Comparison of ENCODE assay signal across 12 cellular contexts in the genomic region with DNA sequence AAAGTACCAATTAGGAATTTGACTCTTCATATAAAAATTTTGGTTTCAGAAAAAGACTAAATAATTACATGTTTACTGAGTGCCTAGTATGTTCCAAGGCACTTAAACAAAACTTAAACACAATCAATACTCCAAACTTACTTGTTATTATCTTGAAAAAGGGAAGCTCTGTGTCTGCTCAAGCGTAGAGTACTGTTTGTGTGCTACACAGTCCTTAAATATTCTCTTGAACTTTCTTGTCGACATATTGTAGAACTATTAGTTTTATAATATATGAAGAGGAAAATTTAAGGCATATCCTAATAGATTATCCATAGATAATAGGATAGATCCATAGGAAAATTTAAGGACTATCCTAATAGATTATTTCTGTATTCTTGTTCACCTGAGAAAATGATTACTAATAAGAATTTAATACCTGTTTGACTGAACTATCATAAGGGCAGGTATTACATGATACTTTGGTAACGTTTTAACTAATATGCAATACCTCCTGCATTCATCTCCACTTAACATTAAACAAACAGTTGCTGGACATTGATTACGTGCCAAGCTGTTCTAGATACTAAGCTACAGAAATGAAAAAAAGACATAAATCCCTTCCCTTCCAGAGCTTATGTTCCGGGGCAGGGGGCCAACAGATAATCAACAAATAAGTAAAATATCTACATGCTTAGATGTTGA.
"Had no signal": no experiment of that assay in that cellular context is flagged by ENCODE, and none has a peak within 500 bp of the region (broad histone marks: within the 10 kb centered on the region; RNA-seq: fewer than 3 reads in every experiment).

No MANE protein-coding gene starts in this region.

- H3K4me1 ChIP-seq: left ventricle myocardium inferior, tibial nerve had no signal

- H3K27me3 ChIP-seq: foreskin keratinocyte, stomach, tibial nerve had no signal

- H3K4me1 Mint-ChIP-seq: activated naive CD8-positive, alpha-beta T cell treated with anti-CD3 and anti-CD28 coated beads for 36 hours had no signal

- H3K9me3 Mint-ChIP-seq: activated naive CD8-positive, alpha-beta T cell treated with anti-CD3 and anti-CD28 coated beads for 36 hours; activated T-cell treated with anti-CD3 and anti-CD28 coated beads, Interleukin-2, amount 50 U/mL, for 24 hours; T-helper 2 cell treated with Interferon-gamma antibody and Interleukin-4, amounts not matched to agents 5 μg/mL and 100 μg/mL, for 36 hours had no signal

- H3K36me3 ChIP-seq: left ventricle myocardium inferior, stomach, tibial nerve had no signal

- H3K27ac Mint-ChIP-seq: activated naive CD8-positive, alpha-beta T cell treated with anti-CD3 and anti-CD28 coated beads for 36 hours; activated T-cell treated with anti-CD3 and anti-CD28 coated beads, Interleukin-2, amount 50 U/mL, for 24 hours; T-helper 2 cell treated with Interferon-gamma antibody and Interleukin-4, amounts not matched to agents 5 μg/mL and 100 μg/mL, for 36 hours had no signal

- H3K4me3 Mint-ChIP-seq: activated naive CD8-positive, alpha-beta T cell treated with anti-CD3 and anti-CD28 coated beads for 36 hours; activated T-cell treated with anti-CD3 and anti-CD28 coated beads, Interleukin-2, amount 50 U/mL, for 24 hours; T-helper 2 cell treated with Interferon-gamma antibody and Interleukin-4, amounts not matched to agents 5 μg/mL and 100 μg/mL, for 36 hours had no signal

- H3K27ac ChIP-seq: left ventricle myocardium inferior, tibial nerve had no signal

- H3K9me3 ChIP-seq: left ventricle myocardium inferior, stomach had no signal

- DNase-seq: activated gamma-delta T cell; activated naive CD8-positive, alpha-beta T cell treated with anti-CD3 and anti-CD28 coated beads for 36 hours; activated T-cell treated with anti-CD3 and anti-CD28 coated beads, Interleukin-2, amount 50 U/mL, for 24 hours; anterior cingulate cortex; foreskin keratinocyte; left ventricle myocardium inferior; stimulated activated CD4-positive, alpha-beta T cell treated with anti-CD3 and anti-CD28 coated beads, Interleukin-15, amount 100 ng/mL, for 24 hours; stimulated activated CD4-positive, alpha-beta T cell treated with anti-CD3 and anti-CD28 coated beads, Interleukin-4, amount 100 ng/mL, for 24 hours; stomach had no signal

- H3K36me3 Mint-ChIP-seq: activated naive CD8-positive, alpha-beta T cell treated with anti-CD3 and anti-CD28 coated beads for 36 hours had no signal

- ATAC-seq: activated CD4-positive, CD25-positive, alpha-beta regulatory T cell treated with anti-CD3 and anti-CD28 coated beads, Interleukin-2, amount 50 U/mL, for 24 hours; foreskin keratinocyte had no signal

- H3K4me3 ChIP-seq: left ventricle myocardium inferior, stomach, tibial nerve had no signal
